1 cellular context compared by ENCODE assay signal in genomic region chr7:48179631-48180030, GRCh38.
TF ChIP-seq lines count a peak whose summit lies in the region.

No MANE protein-coding gene starts in this region.

TF ChIP-seq in IMR-90, 13 proteins besides CTCF, POLR2A, EP300 and RAD21:
- TF ChIP-seq BHLHE40 (IDR thresholded peaks at IDR 0.05; ENCODE audit: low read depth, low read length) (no peak), USF2 (IDR thresholded peaks at IDR 0.05; ENCODE audit: low read depth, low read length) (no peak), MAFK (IDR thresholded peaks at IDR 0.05; ENCODE audit: low read depth, low read length) (no peak), MXI1 (IDR thresholded peaks at IDR 0.05; ENCODE audit: borderline replicate concordance, low read depth, low read length) (no peak), RCOR1 (IDR thresholded peaks at IDR 0.05; ENCODE audit: insufficient replicate concordance, low read length) (no peak), SMC3 (IDR thresholded peaks at IDR 0.05; ENCODE audit: low read depth, low read length) (no peak), NFE2L2 (IDR thresholded peaks at IDR 0.05; ENCODE audit: low read depth, low read length) (no peak)
TF ChIP-seq in IMR-90: peak in this region for 0.
